13 cellular contexts compared by ENCODE assay signal in genomic region chr11:12381875-12382274, GRCh38. TPM values are rescaled to one million over a fixed set of nuclear protein-coding genes. Genes with fewer than 3 reads are reported as not detected.
"Had no signal": no experiment of that assay in that cellular context is flagged by ENCODE, and none has a peak within 500 bp of the region (broad histone marks: within the 10 kb centered on the region; RNA-seq: fewer than 3 reads in every experiment).

No MANE protein-coding gene starts in this region.

- H3K27ac ChIP-seq: adrenal gland, epithelial cell of prostate had no signal

- H3K4me3 ChIP-seq: adrenal gland, mucosa of descending colon had no signal

- H3K27me3 ChIP-seq: adrenal gland had no signal

- DNase-seq: activated CD4-positive, alpha-beta T cell treated with anti-CD3 and anti-CD28 coated beads, Interleukin-2, amount 50 U/mL, for 1 hour; activated naive CD4-positive, alpha-beta T cell treated with anti-CD3 and anti-CD28 coated beads, Interleukin-2, amount 50 U/mL, for 16 hours; adrenal gland; caudate nucleus; effector memory CD8-positive, alpha-beta T cell; hypothalamus; mammary epithelial cell; mucosa of descending colon; nucleus accumbens; stimulated activated CD4-positive, alpha-beta T cell treated with anti-CD3 and anti-CD28 coated beads, Interleukin-4, amount 100 ng/mL, for 4 hours; SW 1271 had no signal

- H3K36me3 ChIP-seq: adrenal gland had no signal

- ATAC-seq: effector memory CD8-positive, alpha-beta T cell; mucosa of descending colon; natural killer cell treated with Interleukin-12 subunit alpha and Interleukin-12 subunit beta and Interleukin-15 and Interleukin-18, amount 100 ng/mL, for 72 hours had no signal

- H3K9me3 ChIP-seq: adrenal gland, mucosa of descending colon had no signal

RNA-seq across cellular contexts. Expression of gene PARVA, which starts 4.5 kb away (rescaled TPM):
- total RNA-seq: natural killer cell treated with Interleukin-12 subunit alpha and Interleukin-12 subunit beta and Interleukin-15 and Interleukin-18, amount 100 ng/mL, for 72 hours had no signal
